Comparison of ENCODE assay signal across 8 cellular contexts in the genomic region with DNA sequence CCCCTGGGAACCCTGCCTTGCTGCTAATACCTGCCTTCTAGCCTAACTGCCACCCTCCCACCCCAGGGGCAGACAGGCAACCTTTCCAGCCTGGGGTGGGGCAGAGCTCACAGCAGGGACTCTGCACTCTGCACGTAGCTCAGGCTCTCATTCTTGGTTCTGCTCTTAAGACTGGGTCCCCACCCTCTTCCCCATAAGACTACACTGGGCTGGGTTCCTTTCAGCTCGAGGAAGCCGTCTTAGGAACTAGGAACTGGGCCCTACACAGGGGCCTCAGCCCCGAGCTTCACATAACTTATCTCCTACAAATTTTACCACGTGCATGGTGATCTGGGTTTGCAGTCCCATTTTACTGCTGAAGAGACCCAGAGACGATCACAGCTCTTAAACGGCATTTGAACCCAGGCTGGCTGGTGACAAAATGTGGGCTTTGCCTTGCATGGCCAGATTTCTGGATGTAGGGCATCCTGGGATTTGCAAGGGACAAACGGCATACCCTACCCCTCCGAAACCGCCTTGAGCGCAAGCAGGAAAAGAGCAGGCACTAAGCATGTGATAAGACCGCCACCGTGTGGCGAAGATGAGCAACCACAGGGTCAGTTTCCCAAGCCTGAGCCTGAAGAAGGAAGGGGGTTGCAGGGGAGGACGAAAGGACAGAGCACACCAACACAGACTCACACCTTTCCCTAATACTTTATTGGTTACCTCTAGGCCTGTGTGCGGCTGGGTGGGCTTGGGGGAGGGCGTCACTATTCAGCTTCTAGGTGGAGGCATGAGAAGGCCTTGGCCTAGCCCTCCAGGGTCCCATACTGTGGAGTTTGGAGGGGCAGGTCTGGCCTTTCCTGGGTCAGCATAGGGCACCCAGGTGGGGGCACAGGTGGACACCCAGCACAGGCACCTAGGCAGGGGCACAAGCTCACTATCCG. TPM values are rescaled to one million over a fixed set of nuclear protein-coding genes. Genes with fewer than 3 reads are reported as not detected.
DNase-seq lines count a peak whose midpoint lies in the region; ATAC-seq and FAIRE-seq lines count a peak whose summit lies in the region.

No MANE protein-coding gene starts in this region.

- 4 to 6% methylated on average over 18 of the region's 18 CpGs for WGBS in aorta, 2 donors

- no peaks in the 10 kb centered on the region for H3K36me3 ChIP-seq in aorta (ENCODE audit: control insufficient read depth in 1 of 2, insufficient read depth in 2 of 2, low read length in 1 of 2)

- H3K27me3 ChIP-seq in aorta (ENCODE audit: control insufficient read depth in 1 of 2, insufficient read depth in 2 of 2, low read length in 1 of 2) = peaks cover 0 to 2% of the 10 kb centered on the region in 2 donors

- H3K4me1 ChIP-seq in aorta (ENCODE audit: control insufficient read depth in 1 of 2, insufficient read depth in 2 of 2, low read length in 2 of 2) = no peaks in the 10 kb centered on the region

- intact Hi-C loops in aorta (cut with DNase I) = loop anchor here (1.0 to 10.0 kb wide), 4 partner anchors 23 to 1048 kb away; a partner anchor contains a TSS

- H3K27ac ChIP-seq in aorta (ENCODE audit: low read depth in 1 of 2, low read length in 2 of 2) = peak overlapping the region in 1 of 2 donors; percentile 34

- H3K9me3 ChIP-seq in aorta (ENCODE audit: control insufficient read depth, low read length) = no peaks in the 10 kb centered on the region

- no peak for FAIRE-seq in frontal cortex (lab: Jason Lieb, UNC)

- DNase-seq in DMS153 treated with DMSO at 0.1 percent for 48 hours (lab: John Stamatoyannopoulos, UW; ENCODE audit: unreplicated experiment) (peak; percentile 58), M059J (ENCODE audit: low read depth) (peak; percentile 76), SHP77 (lab: John Stamatoyannopoulos, UW) (peak; percentile 80 to 83), frontal cortex (ENCODE audit: low spot score in 2 of 2) (peak; percentile 64 to 69), nucleus accumbens (lab: John Stamatoyannopoulos, UW) (peak in 49 of 56 donors; percentile 22 to 86 (median 58)), aorta (peak; percentile 83 to 90)
- DNase-seq in activated naive CD4-positive, alpha-beta T cell treated with Interleukin-2 at 50 U/mL for 16 hours = peak; percentile 74

- ATAC-seq in aorta (ENCODE audit: low FRiP score) = peak; percentile 55
- no peak for ATAC-seq in HG03571 (IDR thresholded peaks at IDR 0.05; ENCODE audit: unreplicated experiment)

- H3K4me3 ChIP-seq in aorta (ENCODE audit: low read length in 2 of 2) = no peak overlapping the region

RNA-seq across cellular contexts. Expression of a gene that starts 5.1 kb away (rescaled TPM):
- 68.3 and 92.5 TPM in 2 replicates for total RNA-seq in M059J (2014; rRNA removed; shearing (Covaris generic))
- total RNA-seq in frontal cortex (16.3 TPM), aorta (100 to 1,000 TPM; 250 to 609 TPM)
- 100 to 1,000 TPM in 1 of 2 donors, 10 to 100 TPM in 1; 97.0 to 623 TPM for polyA plus RNA-seq in aorta

RNA-seq across cellular contexts. Expression of a gene that starts 5.2 kb away (rescaled TPM):
- 178 and 300 TPM in 2 replicates for total RNA-seq in M059J (2014; rRNA removed; shearing (Covaris generic))
- total RNA-seq in frontal cortex = 208 TPM
- total RNA-seq in aorta = 100 to 1,000 TPM in 1 of 2 donors, 10 to 100 TPM in 1; 90.5 to 118 TPM
- polyA plus RNA-seq in aorta = 100 to 1,000 TPM; 151 to 202 TPM

RNA-seq across cellular contexts. Expression of a gene that starts 5.5 kb away (rescaled TPM):
- not detected in 2 replicates for total RNA-seq in M059J (2014; rRNA removed; shearing (Covaris generic))
- total RNA-seq in frontal cortex (0.82 TPM), aorta (1 to 10 TPM in 1 of 2 donors, not detected in 1; 1.2 TPM)
- 1 to 10 TPM in 1 of 2 donors, not detected in 1; 2.5 TPM for polyA plus RNA-seq in aorta

RNA-seq across cellular contexts. Expression of a gene that starts 10.0 kb away (rescaled TPM):
- 50.4 and 62.8 TPM in 2 replicates for total RNA-seq in M059J (2014; rRNA removed; shearing (Covaris generic))
- 15.9 TPM for total RNA-seq in frontal cortex
- 1 to 10 TPM; 2.9 to 7.2 TPM for total RNA-seq in aorta
- polyA plus RNA-seq in aorta = 1 to 10 TPM; 1.6 to 3.3 TPM

RNA-seq across cellular contexts. Expression of a gene that starts 21.1 kb away (rescaled TPM):
- 7.2 and 8.4 TPM in 2 replicates for total RNA-seq in M059J (2014; rRNA removed; shearing (Covaris generic))
- total RNA-seq in frontal cortex (14.3 TPM), aorta (10 to 100 TPM; 28.5 to 45.5 TPM)
- 10 to 100 TPM; 14.4 to 92.5 TPM for polyA plus RNA-seq in aorta
